In the genomic region with DNA sequence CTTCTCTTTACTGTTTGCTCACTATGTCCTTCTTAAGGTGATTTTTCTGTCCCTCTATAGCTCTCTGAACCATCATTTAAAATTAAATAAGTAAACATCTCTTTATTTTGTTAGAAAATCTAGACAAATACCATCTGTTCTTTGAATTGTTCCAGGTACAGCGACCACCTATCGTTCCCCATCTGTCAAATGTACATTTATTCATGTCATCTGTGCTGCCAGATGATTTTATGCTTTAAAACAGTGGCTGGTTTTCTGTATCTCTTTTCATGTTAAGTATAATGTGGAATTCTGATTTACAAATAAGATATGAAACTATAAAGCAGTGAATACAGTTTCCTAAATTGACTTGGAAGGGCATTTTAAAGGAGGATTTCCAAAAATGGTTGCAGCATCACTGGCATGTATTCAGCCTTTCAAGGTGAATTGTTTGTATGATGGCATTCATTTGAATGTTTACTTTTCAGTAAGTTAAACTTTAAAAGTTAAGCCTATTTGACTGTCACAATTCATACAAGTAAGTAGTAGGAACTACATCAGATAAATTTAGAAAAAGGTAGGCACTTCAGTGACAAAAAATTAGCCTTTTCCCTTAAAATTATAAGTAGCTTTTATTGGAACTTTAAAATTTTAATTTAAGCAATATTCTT, we compare ENCODE assay signal across 20 cellular contexts.
DNase-seq lines count a peak whose midpoint lies in the region; ATAC-seq and TF ChIP-seq lines count a peak whose summit lies in the region.
"Had no signal": no experiment of that assay in that cellular context is flagged by ENCODE, and none has a peak within 500 bp of the region (broad histone marks: within the 10 kb centered on the region; RNA-seq: fewer than 3 reads in every experiment).

No MANE protein-coding gene starts in this region.

- H3K27ac ChIP-seq in transverse colon: no peak overlapping the region
- H3K27ac ChIP-seq: 22Rv1, BLaER1, C4-2B had no signal

- TF ChIP-seq CTCF in transverse colon (IDR thresholded peaks at IDR 0.05): no peak

- intact Hi-C loops in transverse colon (cut with DNase I; ENCODE audit: low total_unique reads): no loop called here

- ATAC-seq in left lobe of liver (peak; percentile 71), GM18858 (IDR thresholded peaks at IDR 0.05; ENCODE audit: unreplicated experiment) (no peak), HG02759 (IDR thresholded peaks at IDR 0.05; ENCODE audit: unreplicated experiment) (no peak)
- ATAC-seq: CD8-positive, alpha-beta T cell had no signal

- in situ Hi-C loops in transverse colon (cut with MboI; ENCODE audit: low pct_ligation_motif_present in 1 of 4, low pct_unique_long_range_greater_than_20kb in 1 of 4, low sequenced_read_pairs in 3 of 4): no loop called here

- TF ChIP-seq EP300 in transverse colon (IDR thresholded peaks at IDR 0.05; ENCODE audit: low read depth): no peak

- H3K27me3 ChIP-seq in transverse colon: no peaks in the 10 kb centered on the region
- H3K27me3 ChIP-seq: BLaER1 had no signal

- peak; percentile 17 for DNase-seq in NCI-H1694 treated with DMSO at 0.1 percent for 48 hours (lab: John Stamatoyannopoulos, UW)
- no peak for DNase-seq in NCI-H1694 (lab: John Stamatoyannopoulos, UW)
- DNase-seq in NCI-H2171 treated with DMSO at 0.1 percent for 48 hours (lab: John Stamatoyannopoulos, UW): peak; percentile 81
- peak; percentile 20 for DNase-seq in SK-N-DZ (ENCODE audit: low spot score)
- no peak for DNase-seq in left lobe of liver (ENCODE audit: low spot score)
- no peak for DNase-seq in transverse colon
- DNase-seq: Caco-2; CD4-positive, CD25-positive, alpha-beta regulatory T cell; CD8-positive, alpha-beta T cell; DMS153; DND-41; GF-D8; GOT3; HFFc6 had no signal

- H3K36me3 ChIP-seq in transverse colon: no peaks in the 10 kb centered on the region
- H3K36me3 ChIP-seq: BLaER1, HAP-1 had no signal

- no peaks in the 10 kb centered on the region for H3K4me1 ChIP-seq in transverse colon
- H3K4me1 ChIP-seq: BLaER1, Caco-2, HAP-1 had no signal

- WGBS in transverse colon (ENCODE audit: low coverage in 1 of 2), 2 donors: 50 to 51% methylated on average over 2 of the region's 2 CpGs

- H3K4me3 ChIP-seq in transverse colon: no peak overlapping the region
- H3K4me3 ChIP-seq: BLaER1, HAP-1 had no signal

- H3K9me3 ChIP-seq in transverse colon: no peaks in the 10 kb centered on the region
- H3K9me3 ChIP-seq: BLaER1, Caco-2, HAP-1 had no signal

- no peak for TF ChIP-seq POLR2A in transverse colon (IDR thresholded peaks at IDR 0.05)

Comparison
In these comparisons a context has a peak if more than half of its experiments do, and no peak if none do; other contexts are left out.
1. DNase-seq: peak in NCI-H1694 treated with DMSO at 0.1 percent for 48 hours (single experiment), NCI-H2171 treated with DMSO at 0.1 percent for 48 hours (single experiment) and SK-N-DZ (single experiment); none in NCI-H1694 (single experiment), left lobe of liver (single experiment) and transverse colon (single experiment).